In genomic region chr6:130018292-130018829, GRCh38 we compare ENCODE assay signal across 8 cellular contexts. TPM values are rescaled to one million over a fixed set of nuclear protein-coding genes. Genes with fewer than 3 reads are reported as not detected.
A peak's percentile ranks its signal among the peaks of the same experiment; 100 is the strongest.
DNase-seq lines count a peak whose midpoint lies in the region; ATAC-seq, FAIRE-seq and TF ChIP-seq lines count a peak whose summit lies in the region.

Gene L3MBTL3 (plus strand): TSS chr6:130018581. CDS start chr6:130042700, 24,119 bp downstream.

- TF ChIP-seq CTCF in C4-2B (conservative IDR thresholded peaks at IDR 0.05): no peak
- TF ChIP-seq CTCF in endothelial cell of umbilical vein (IDR thresholded peaks at IDR 0.05; ENCODE audit: extremely low read depth in 1 of 2, insufficient read depth in 1 of 2, low read depth in 1 of 2, low read length in 2 of 2): no peak
- no peak for TF ChIP-seq CTCF in mesothelial cell of epicardium (IDR thresholded peaks at IDR 0.05; ENCODE audit: unreplicated experiment)

- H3K4me1 ChIP-seq in endothelial cell of umbilical vein (ENCODE audit: control insufficient read depth, extremely low read depth, insufficient read depth, low read length): peaks cover 17% of the 10 kb centered on the region

- CTCF ChIA-PET in endothelial cell of umbilical vein (lab: Charles Lee): interaction anchor here (0.9 to 1.0 kb wide), 2 partner anchors 43 to 519 kb away, joined by 3 read pairs; no protein-coding TSS in a partner anchor

- intact Hi-C loops in endothelial cell of umbilical vein (cut with micrococcal nuclease): loop anchor here (1.0 kb wide), 1 partner anchor 10 kb away; no protein-coding TSS in a partner anchor

- no peaks in the 10 kb centered on the region for H3K27me3 Mint-ChIP-seq in mesothelial cell of epicardium (ENCODE audit: low read depth)

- POLR2A ChIA-PET in endothelial cell of umbilical vein (lab: Charles Lee): interaction anchor here (0.7 kb wide), 1 partner anchor 374 kb away, joined by 3 read pairs; no protein-coding TSS in a partner anchor

- no peaks in the 10 kb centered on the region for H3K9me3 Mint-ChIP-seq in mesothelial cell of epicardium

- no peaks in the 10 kb centered on the region for H3K36me3 ChIP-seq in endothelial cell of umbilical vein (ENCODE audit: control insufficient read depth in 2 of 2, extremely low read depth in 1 of 2, insufficient read depth in 2 of 2, low read length in 2 of 2)

- H3K79me2 ChIP-seq in endothelial cell of umbilical vein (ENCODE audit: control insufficient read depth, insufficient read depth, low read length): peaks cover 39% of the 10 kb centered on the region

- dilution Hi-C loops in endothelial cell of umbilical vein (cut with MboI; ENCODE audit: extremely low pct_ligation_motif_present, low sequenced_read_pairs): no loop called here

- H3K9me1 ChIP-seq in endothelial cell of umbilical vein (replicated peaks; ENCODE audit: control insufficient read depth, extremely low read depth, insufficient read depth, low read length): no peaks in the 10 kb centered on the region

- peak within 1 kb of the TSS; percentile 99 for H3K27ac Mint-ChIP-seq in mesothelial cell of epicardium

- peak; percentile 89 for FAIRE-seq in endothelial cell of umbilical vein (lab: Jason Lieb, UNC)

- H3K9me3 ChIP-seq in endothelial cell of umbilical vein (replicated peaks; ENCODE audit: control insufficient read depth, insufficient read depth, low read length): no peaks in the 10 kb centered on the region

- peak within 1 kb of the TSS; percentile 85 for H3K4me2 ChIP-seq in endothelial cell of umbilical vein (ENCODE audit: insufficient read depth, low read length)

- no peaks in the 10 kb centered on the region for H3K36me3 Mint-ChIP-seq in mesothelial cell of epicardium

- H3K27me3 ChIP-seq in endothelial cell of umbilical vein (ENCODE audit: control insufficient read depth in 2 of 2, insufficient read depth in 2 of 2, low read length in 2 of 2): no peaks in the 10 kb centered on the region

- BruUV-seq in endothelial cell of umbilical vein (replicated peaks; lab: Mats Ljungman, UMichigan): no TSS peak

- no peak for TF ChIP-seq POLR2A in endothelial cell of umbilical vein (IDR thresholded peaks at IDR 0.05; ENCODE audit: low read depth, low read length)

- H3K27ac ChIP-seq in C4-2B (peak within 1 kb of the TSS; percentile 72), endothelial cell of umbilical vein (ENCODE audit: insufficient read depth, low read depth, low read length) (peak within 1 kb of the TSS; percentile 94)

- H3K9ac ChIP-seq in endothelial cell of umbilical vein (replicated peaks; ENCODE audit: extremely low read depth, insufficient read depth, low read length): peak within 1 kb of the TSS; percentile 99

- no peaks in the 10 kb centered on the region for H4K20me1 ChIP-seq in endothelial cell of umbilical vein (replicated peaks; ENCODE audit: control insufficient read depth, extremely low read depth, insufficient read depth, low read length)

- H3K4me1 Mint-ChIP-seq in mesothelial cell of epicardium: peaks cover 10% of the 10 kb centered on the region

- DNase-seq in HK-2 (ENCODE audit: unreplicated experiment): peak; percentile 74
- peak; percentile 73 for DNase-seq in NOMO-1 treated with dmso at 0.1 percent for 144 hours (lab: John Stamatoyannopoulos, UW; ENCODE audit: unreplicated experiment)
- peak; percentile 91 for DNase-seq in activated CD8-positive, alpha-beta memory T cell treated with anti-CD3 and anti-CD28 coated beads, Interleukin-2, amount 50 U/mL, for 4 hours
- DNase-seq in endothelial cell of umbilical vein (ENCODE audit: low read depth, low spot score): peak; percentile 91
- DNase-seq in mesothelial cell of epicardium (ENCODE audit: low spot score in 2 of 2, unreplicated experiment in 2 of 2): peak; percentile 80 to 93
- peak; percentile 82 for DNase-seq in stimulated activated CD8-positive, alpha-beta memory T cell treated with anti-CD3 and anti-CD28 coated beads, Interleukin-15, amount 100 ng/mL, for 1 hour (ENCODE audit: low read depth)

- peak within 1 kb of the TSS; percentile 99 for H3K4me3 Mint-ChIP-seq in mesothelial cell of epicardium

- peak; percentile 67 for ATAC-seq in GM19463 (IDR thresholded peaks at IDR 0.05; ENCODE audit: unreplicated experiment)

- H3K4me3 ChIP-seq in endothelial cell of umbilical vein (replicated peaks in 1 of 3; ENCODE audit: insufficient read depth in 1 of 3, low read depth in 1 of 3, low read length in 3 of 3): peak within 1 kb of the TSS; percentile 87 to 97 (median 94)

- H2AFZ ChIP-seq in endothelial cell of umbilical vein (ENCODE audit: low read depth, low read length): peak within 1 kb of the TSS; percentile 90

TF ChIP-seq in endothelial cell of umbilical vein, 7 proteins besides CTCF, POLR2A, EP300 and RAD21:
- TF ChIP-seq MYC (IDR thresholded peaks at IDR 0.05; ENCODE audit: low read depth, low read length) (no peak), JUN (IDR thresholded peaks at IDR 0.05; ENCODE audit: borderline replicate concordance, insufficient read depth, insufficient read length, low read depth) (no peak), POLR2AphosphoS5 (IDR thresholded peaks at IDR 0.05; ENCODE audit: insufficient read depth, low read depth, low read length) (no peak), FOS (IDR thresholded peaks at IDR 0.05; ENCODE audit: borderline replicate concordance, insufficient read depth, low read length) (no peak), EZH2 (IDR thresholded peaks at IDR 0.05; ENCODE audit: borderline replicate concordance, low read depth, low read length, severe bottlenecking) (no peak), GATA2 (IDR thresholded peaks at IDR 0.05; ENCODE audit: insufficient read depth, insufficient read length, low read depth, low read length) (no peak), MAX (IDR thresholded peaks at IDR 0.05; ENCODE audit: insufficient read depth, insufficient read length) (no peak)

RNA-seq across cellular contexts. Expression of gene L3MBTL3, which starts in this region (rescaled TPM):
- total RNA-seq in endothelial cell of umbilical vein: 77.1 and 86.1 TPM in 2 replicates
- polyA plus RNA-seq in endothelial cell of umbilical vein: 17.0 and 26.5 TPM in 2 replicates
- polyA plus RNA-seq in endothelial cell of umbilical vein (2011; cell fraction: cytosol; rRNA removed): 25.9 and 27.1 TPM in 2 replicates
- 70.4 and 91.2 TPM in 2 replicates for polyA plus RNA-seq in endothelial cell of umbilical vein (2011; cell fraction: nucleus; rRNA removed)
- 42.5 and 44.9 TPM in 2 replicates for polyA plus RNA-seq in endothelial cell of umbilical vein (2012)
- polyA minus RNA-seq in endothelial cell of umbilical vein: 63.5 and 70.3 TPM in 2 replicates
- 1.1 TPM for polyA minus RNA-seq in endothelial cell of umbilical vein (2011; cell fraction: cytosol; rRNA and poly(A)+ RNA removed)
- polyA minus RNA-seq in endothelial cell of umbilical vein (2011; cell fraction: nucleus; rRNA and poly(A)+ RNA removed): 98.3 and 114 TPM in 2 replicates
- total RNA-seq in mesothelial cell of epicardium: 35.8 to 43.4 TPM (median 36.8 TPM) in 3 replicates

Comparison
In these comparisons a context has a peak if more than half of its experiments do, and no peak if none do; other contexts are left out.
1. Peak in every context shown above with its lines: DNase-seq, ATAC-seq, H3K4me3 ChIP-seq and H3K27ac ChIP-seq.